20 cellular contexts compared by ENCODE assay signal in genomic region chr11:119434531-119435330, GRCh38.
"Had no signal": no experiment of that assay in that cellular context is flagged by ENCODE, and none has a peak within 500 bp of the region (broad histone marks: within the 10 kb centered on the region; RNA-seq: fewer than 3 reads in every experiment).

No MANE protein-coding gene starts in this region.

- H3K9me3 ChIP-seq: ascending aorta, left lung, tibial nerve, vagina had no signal

- ATAC-seq: activated T-helper 17 cell treated with anti-CD3 and anti-CD28 coated beads, Interleukin-2, amount 50 U/mL, for 72 hours; left lung; naive thymus-derived CD8-positive, alpha-beta T cell; WTC11 had no signal

- H3K27me3 ChIP-seq: ascending aorta, tibial nerve, vagina had no signal

- H3K4me1 ChIP-seq: ascending aorta, left lung had no signal

- H3K4me3 Mint-ChIP-seq: activated T-helper 17 cell treated with anti-CD3 and anti-CD28 coated beads, Interleukin-2, amount 50 U/mL, for 72 hours; endodermal cell; naive thymus-derived CD8-positive, alpha-beta T cell; WTC11 had no signal

- H3K27ac Mint-ChIP-seq: activated T-helper 17 cell treated with anti-CD3 and anti-CD28 coated beads, Interleukin-2, amount 50 U/mL, for 72 hours; endodermal cell; naive thymus-derived CD8-positive, alpha-beta T cell; WTC11 had no signal

- H3K27ac ChIP-seq: ascending aorta, left lung, tibial nerve, vagina had no signal

- H3K36me3 ChIP-seq: ascending aorta, left lung, tibial nerve, vagina had no signal

- DNase-seq: activated CD4-positive, alpha-beta T cell treated with anti-CD3 and anti-CD28 coated beads for 48 hours; activated CD8-positive, alpha-beta memory T cell treated with anti-CD3 and anti-CD28 coated beads for 24 hours; activated naive CD4-positive, alpha-beta T cell treated with Interleukin-2 at 50 U/mL for 16 hours; endodermal cell; erythroblast; glutamatergic neuron; hypothalamus; kidney; left lung; mammary epithelial cell; naive thymus-derived CD8-positive, alpha-beta T cell; nucleus accumbens; stimulated activated CD4-positive, alpha-beta T cell treated with anti-CD3 and anti-CD28 coated beads, Interleukin-4, amount 100 ng/mL, for 1 hour; stimulated activated naive CD4-positive, alpha-beta T cell treated with Interleukin-2 at 50 U/mL for 16 hours; substantia nigra had no signal

- H3K4me1 Mint-ChIP-seq: activated T-helper 17 cell treated with anti-CD3 and anti-CD28 coated beads, Interleukin-2, amount 50 U/mL, for 72 hours; endodermal cell had no signal

- H3K4me3 ChIP-seq: ascending aorta, left lung, tibial nerve, vagina had no signal
